In the genomic region with DNA sequence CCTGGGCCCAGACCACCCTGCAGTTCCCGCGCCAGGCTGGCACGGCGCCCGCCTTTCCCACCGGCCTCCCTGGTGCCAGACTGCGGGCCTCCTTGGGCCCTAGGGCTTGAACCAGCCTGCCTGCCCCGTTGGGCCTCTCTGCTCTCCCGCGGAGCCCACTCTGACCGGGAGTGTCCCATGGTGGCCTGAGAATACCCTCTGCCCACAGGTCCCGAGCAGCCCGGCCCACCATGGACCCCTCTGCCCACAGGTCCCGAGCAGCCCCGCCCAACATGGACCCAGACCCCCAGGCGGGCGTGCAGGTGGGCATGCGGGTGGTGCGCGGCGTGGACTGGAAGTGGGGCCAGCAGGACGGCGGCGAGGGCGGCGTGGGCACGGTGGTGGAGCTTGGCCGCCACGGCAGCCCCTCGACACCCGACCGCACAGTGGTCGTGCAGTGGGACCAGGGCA, we compare ENCODE assay signal across 1 cellular context.
TF ChIP-seq lines count a peak whose summit lies in the region.

No MANE protein-coding gene starts in this region.

TF ChIP-seq in HEK293, 187 proteins besides CTCF, POLR2A, EP300 and RAD21:
- TF ChIP-seq, protein P1, sequence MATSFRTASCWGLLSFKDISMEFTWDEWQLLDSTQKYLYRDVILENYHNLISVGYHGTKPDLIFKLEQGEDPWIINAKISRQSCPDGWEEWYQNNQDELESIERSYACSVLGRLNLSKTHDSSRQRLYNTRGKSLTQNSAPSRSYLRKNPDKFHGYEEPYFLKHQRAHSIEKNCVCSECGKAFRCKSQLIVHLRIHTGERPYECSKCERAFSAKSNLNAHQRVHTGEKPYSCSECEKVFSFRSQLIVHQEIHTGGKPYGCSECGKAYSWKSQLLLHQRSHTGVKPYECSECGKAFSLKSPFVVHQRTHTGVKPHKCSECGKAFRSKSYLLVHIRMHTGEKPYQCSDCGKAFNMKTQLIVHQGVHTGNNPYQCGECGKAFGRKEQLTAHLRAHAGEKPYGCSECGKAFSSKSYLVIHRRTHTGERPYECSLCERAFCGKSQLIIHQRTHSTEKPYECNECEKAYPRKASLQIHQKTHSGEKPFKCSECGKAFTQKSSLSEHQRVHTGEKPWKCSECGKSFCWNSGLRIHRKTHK (tag by site-specific recombination; IDR thresholded peaks at IDR 0.05) = no peak
- TF ChIP-seq, protein P2, sequence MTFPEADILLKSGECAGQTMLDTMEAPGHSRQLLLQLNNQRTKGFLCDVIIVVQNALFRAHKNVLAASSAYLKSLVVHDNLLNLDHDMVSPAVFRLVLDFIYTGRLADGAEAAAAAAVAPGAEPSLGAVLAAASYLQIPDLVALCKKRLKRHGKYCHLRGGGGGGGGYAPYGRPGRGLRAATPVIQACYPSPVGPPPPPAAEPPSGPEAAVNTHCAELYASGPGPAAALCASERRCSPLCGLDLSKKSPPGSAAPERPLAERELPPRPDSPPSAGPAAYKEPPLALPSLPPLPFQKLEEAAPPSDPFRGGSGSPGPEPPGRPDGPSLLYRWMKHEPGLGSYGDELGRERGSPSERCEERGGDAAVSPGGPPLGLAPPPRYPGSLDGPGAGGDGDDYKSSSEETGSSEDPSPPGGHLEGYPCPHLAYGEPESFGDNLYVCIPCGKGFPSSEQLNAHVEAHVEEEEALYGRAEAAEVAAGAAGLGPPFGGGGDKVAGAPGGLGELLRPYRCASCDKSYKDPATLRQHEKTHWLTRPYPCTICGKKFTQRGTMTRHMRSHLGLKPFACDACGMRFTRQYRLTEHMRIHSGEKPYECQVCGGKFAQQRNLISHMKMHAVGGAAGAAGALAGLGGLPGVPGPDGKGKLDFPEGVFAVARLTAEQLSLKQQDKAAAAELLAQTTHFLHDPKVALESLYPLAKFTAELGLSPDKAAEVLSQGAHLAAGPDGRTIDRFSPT (tag by site-specific recombination; IDR thresholded peaks at IDR 0.05) = 0 out of 2 replicates have a peak, but pooled peaks have one; percentile 8
- TF ChIP-seq ZNF555 (tag by site-specific recombination; conservative IDR thresholded peaks at IDR 0.05) (no peak), FEZF1 (tag by site-specific recombination; IDR thresholded peaks at IDR 0.05) (no peak), ZNF664 (tag by site-specific recombination; IDR thresholded peaks at IDR 0.05) (no peak), ZNF473 (tag by site-specific recombination; IDR thresholded peaks at IDR 0.05) (no peak)
